8 cellular contexts compared by ENCODE assay signal in the genomic region with DNA sequence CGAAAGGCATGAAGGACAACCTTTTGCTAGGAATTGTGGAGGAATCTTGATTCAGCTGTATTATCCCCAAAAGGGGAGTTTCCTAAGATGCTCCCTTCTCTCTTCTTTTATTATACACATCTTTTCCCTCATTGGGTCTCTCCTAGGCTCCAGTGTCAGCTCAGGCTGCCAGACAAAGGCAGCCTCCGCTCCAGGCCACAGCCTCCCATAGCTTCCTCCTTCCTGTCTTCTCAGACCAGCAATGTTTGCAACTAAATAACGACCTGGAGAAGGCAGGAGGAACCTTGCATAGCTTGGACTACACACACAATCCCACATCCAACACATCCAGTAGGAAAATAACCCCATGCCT. TPM values are rescaled to one million over a fixed set of nuclear protein-coding genes. Genes with fewer than 3 reads are reported as not detected.
DNase-seq lines count a peak whose midpoint lies in the region; ATAC-seq and TF ChIP-seq lines count a peak whose summit lies in the region.

No MANE protein-coding gene starts in this region.

- peaks cover 0 to 37% (median 19%) of the 10 kb centered on the region in 3 donors for H3K4me1 ChIP-seq in gastroesophageal sphincter

- H3K36me3 Mint-ChIP-seq in T-helper 17 cell (ENCODE audit: low read depth) = no peaks in the 10 kb centered on the region
- H3K36me3 Mint-ChIP-seq in stimulated activated memory B cell treated with anti-CD40 and anti-IgM and Interleukin-4, amounts not matched to agents 10 μg/mL and 1 μg/mL and 100 μg/mL, for 72 hours = peaks cover 4% of the 10 kb centered on the region

- no peak for TF ChIP-seq CTCF in gastroesophageal sphincter (IDR thresholded peaks at IDR 0.05)

- peaks cover 26% of the 10 kb centered on the region for H3K27me3 ChIP-seq in gastroesophageal sphincter

- peaks cover 0 to 16% of the 10 kb centered on the region in 2 donors for H3K36me3 ChIP-seq in gastroesophageal sphincter

- peaks cover 22% of the 10 kb centered on the region for H3K4me1 Mint-ChIP-seq in T-helper 17 cell
- H3K4me1 Mint-ChIP-seq in stimulated activated memory B cell treated with anti-CD40 and anti-IgM and Interleukin-4, amounts not matched to agents 10 μg/mL and 1 μg/mL and 100 μg/mL, for 72 hours = peaks cover 28% of the 10 kb centered on the region

- ATAC-seq in T-helper 17 cell = no peak
- ATAC-seq in gastroesophageal sphincter = no peak
- no peak for ATAC-seq in stimulated activated memory B cell treated with anti-CD40 and anti-IgM and Interleukin-4, amounts not matched to agents 10 μg/mL and 1 μg/mL and 100 μg/mL, for 72 hours
- no peak for ATAC-seq in GM19023 (IDR thresholded peaks at IDR 0.05; ENCODE audit: unreplicated experiment)

- peak overlapping the region; percentile 97 for H3K27ac Mint-ChIP-seq in T-helper 17 cell
- peak overlapping the region; percentile 95 for H3K27ac Mint-ChIP-seq in stimulated activated memory B cell treated with anti-CD40 and anti-IgM and Interleukin-4, amounts not matched to agents 10 μg/mL and 1 μg/mL and 100 μg/mL, for 72 hours

- H3K4me3 ChIP-seq in gastroesophageal sphincter = peak overlapping the region; percentile 39 to 57

- WGBS in gastroesophageal sphincter (ENCODE audit: low coverage in 1 of 2), 2 donors = 0 to 11% methylated on average over 2 of the region's 3 CpGs

- H3K9me3 ChIP-seq in T-helper 17 cell (ENCODE audit: control insufficient read depth, low read length, poor library complexity, severe bottlenecking) = no peaks in the 10 kb centered on the region
- no peaks in the 10 kb centered on the region for H3K9me3 ChIP-seq in gastroesophageal sphincter

- DNase-seq in NCI-H510A treated with DMSO at 0.1 percent for 48 hours (lab: John Stamatoyannopoulos, UW) = peak; percentile 56
- DNase-seq in NCI-H510A (lab: John Stamatoyannopoulos, UW) = no peak
- no peak for DNase-seq in T-helper 17 cell
- no peak for DNase-seq in cerebellar cortex (ENCODE audit: low spot score)
- no peak for DNase-seq in superior temporal gyrus (ENCODE audit: extremely low spot score)

- no peak for TF ChIP-seq POLR2A in gastroesophageal sphincter (IDR thresholded peaks at IDR 0.05)

- TF ChIP-seq EP300 in gastroesophageal sphincter (IDR thresholded peaks at IDR 0.05) = no peak

- peaks cover 23% of the 10 kb centered on the region for H3K27me3 Mint-ChIP-seq in T-helper 17 cell
- peaks cover 25% of the 10 kb centered on the region for H3K27me3 Mint-ChIP-seq in stimulated activated memory B cell treated with anti-CD40 and anti-IgM and Interleukin-4, amounts not matched to agents 10 μg/mL and 1 μg/mL and 100 μg/mL, for 72 hours

- peak overlapping the region; percentile 98 for H3K4me3 Mint-ChIP-seq in T-helper 17 cell
- peak overlapping the region; percentile 94 for H3K4me3 Mint-ChIP-seq in stimulated activated memory B cell treated with anti-CD40 and anti-IgM and Interleukin-4, amounts not matched to agents 10 μg/mL and 1 μg/mL and 100 μg/mL, for 72 hours

- H3K9me3 Mint-ChIP-seq in stimulated activated memory B cell treated with anti-CD40 and anti-IgM and Interleukin-4, amounts not matched to agents 10 μg/mL and 1 μg/mL and 100 μg/mL, for 72 hours = no peaks in the 10 kb centered on the region

- H3K27ac ChIP-seq in gastroesophageal sphincter = peak overlapping the region; percentile 47 to 96 (median 86)

RNA-seq across cellular contexts. Expression of a gene that starts 12.3 kb away (rescaled TPM):
- total RNA-seq in T-helper 17 cell (10 to 100 TPM; 40.8 to 51.5 TPM), gastroesophageal sphincter (10 to 100 TPM; 47.5 to 84.2 (median 66.0) TPM)

RNA-seq across cellular contexts. Expression of a gene that starts 12.4 kb away (rescaled TPM):
- total RNA-seq in T-helper 17 cell (1 to 10 TPM in 1 of 2 donors, under 1 TPM in 1; 0.65 to 1.1 TPM), gastroesophageal sphincter (under 1 TPM in 3 of 4 donors, not detected in 1; 0.31 to 0.54 (median 0.39) TPM)

RNA-seq across cellular contexts. Expression of a gene that starts 18.5 kb away (rescaled TPM):
- total RNA-seq in T-helper 17 cell (not detected), gastroesophageal sphincter (10 to 100 TPM in 1 of 4 donors, 1 to 10 TPM in 2, under 1 TPM in 1; 0.45 to 12.5 (median 2.2) TPM)

RNA-seq across cellular contexts. Expression of a gene that starts 43.7 kb away (rescaled TPM):
- 10 to 100 TPM; 16.0 to 23.4 TPM for total RNA-seq in T-helper 17 cell
- total RNA-seq in gastroesophageal sphincter = 100 to 1,000 TPM; 134 to 181 (median 141) TPM

RNA-seq across cellular contexts. Expression of a gene that starts 56.0 kb away (rescaled TPM):
- total RNA-seq in T-helper 17 cell (1 to 10 TPM; 3.8 to 5.7 TPM), gastroesophageal sphincter (10 to 100 TPM in 1 of 4 donors, 1 to 10 TPM in 3; 8.3 to 10.8 (median 8.9) TPM)
